2 cellular contexts compared by ENCODE assay signal in the genomic region with DNA sequence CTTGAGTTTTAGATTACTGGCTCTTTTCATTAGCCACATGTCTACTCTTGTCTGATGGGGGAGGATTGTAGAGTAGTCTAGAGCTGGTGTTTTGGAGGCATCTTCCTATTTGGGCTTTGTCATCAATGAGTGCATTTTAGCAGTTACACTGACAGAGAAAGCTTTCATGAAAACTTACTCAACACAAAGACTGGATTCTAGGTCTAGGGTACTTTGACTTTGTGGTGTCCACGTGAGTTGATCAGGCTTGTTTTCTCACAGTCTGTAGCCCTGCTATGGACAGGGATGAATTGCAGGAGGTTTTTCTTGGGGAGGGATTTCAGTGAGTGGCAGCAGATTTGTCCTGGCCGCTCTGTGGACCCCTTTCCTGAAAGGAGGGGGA.
TF ChIP-seq lines count a peak whose summit lies in the region.

No MANE protein-coding gene starts in this region.

TF ChIP-seq in GM23338, 12 proteins besides CTCF, POLR2A, EP300 and RAD21:
- TF ChIP-seq, protein P1, sequence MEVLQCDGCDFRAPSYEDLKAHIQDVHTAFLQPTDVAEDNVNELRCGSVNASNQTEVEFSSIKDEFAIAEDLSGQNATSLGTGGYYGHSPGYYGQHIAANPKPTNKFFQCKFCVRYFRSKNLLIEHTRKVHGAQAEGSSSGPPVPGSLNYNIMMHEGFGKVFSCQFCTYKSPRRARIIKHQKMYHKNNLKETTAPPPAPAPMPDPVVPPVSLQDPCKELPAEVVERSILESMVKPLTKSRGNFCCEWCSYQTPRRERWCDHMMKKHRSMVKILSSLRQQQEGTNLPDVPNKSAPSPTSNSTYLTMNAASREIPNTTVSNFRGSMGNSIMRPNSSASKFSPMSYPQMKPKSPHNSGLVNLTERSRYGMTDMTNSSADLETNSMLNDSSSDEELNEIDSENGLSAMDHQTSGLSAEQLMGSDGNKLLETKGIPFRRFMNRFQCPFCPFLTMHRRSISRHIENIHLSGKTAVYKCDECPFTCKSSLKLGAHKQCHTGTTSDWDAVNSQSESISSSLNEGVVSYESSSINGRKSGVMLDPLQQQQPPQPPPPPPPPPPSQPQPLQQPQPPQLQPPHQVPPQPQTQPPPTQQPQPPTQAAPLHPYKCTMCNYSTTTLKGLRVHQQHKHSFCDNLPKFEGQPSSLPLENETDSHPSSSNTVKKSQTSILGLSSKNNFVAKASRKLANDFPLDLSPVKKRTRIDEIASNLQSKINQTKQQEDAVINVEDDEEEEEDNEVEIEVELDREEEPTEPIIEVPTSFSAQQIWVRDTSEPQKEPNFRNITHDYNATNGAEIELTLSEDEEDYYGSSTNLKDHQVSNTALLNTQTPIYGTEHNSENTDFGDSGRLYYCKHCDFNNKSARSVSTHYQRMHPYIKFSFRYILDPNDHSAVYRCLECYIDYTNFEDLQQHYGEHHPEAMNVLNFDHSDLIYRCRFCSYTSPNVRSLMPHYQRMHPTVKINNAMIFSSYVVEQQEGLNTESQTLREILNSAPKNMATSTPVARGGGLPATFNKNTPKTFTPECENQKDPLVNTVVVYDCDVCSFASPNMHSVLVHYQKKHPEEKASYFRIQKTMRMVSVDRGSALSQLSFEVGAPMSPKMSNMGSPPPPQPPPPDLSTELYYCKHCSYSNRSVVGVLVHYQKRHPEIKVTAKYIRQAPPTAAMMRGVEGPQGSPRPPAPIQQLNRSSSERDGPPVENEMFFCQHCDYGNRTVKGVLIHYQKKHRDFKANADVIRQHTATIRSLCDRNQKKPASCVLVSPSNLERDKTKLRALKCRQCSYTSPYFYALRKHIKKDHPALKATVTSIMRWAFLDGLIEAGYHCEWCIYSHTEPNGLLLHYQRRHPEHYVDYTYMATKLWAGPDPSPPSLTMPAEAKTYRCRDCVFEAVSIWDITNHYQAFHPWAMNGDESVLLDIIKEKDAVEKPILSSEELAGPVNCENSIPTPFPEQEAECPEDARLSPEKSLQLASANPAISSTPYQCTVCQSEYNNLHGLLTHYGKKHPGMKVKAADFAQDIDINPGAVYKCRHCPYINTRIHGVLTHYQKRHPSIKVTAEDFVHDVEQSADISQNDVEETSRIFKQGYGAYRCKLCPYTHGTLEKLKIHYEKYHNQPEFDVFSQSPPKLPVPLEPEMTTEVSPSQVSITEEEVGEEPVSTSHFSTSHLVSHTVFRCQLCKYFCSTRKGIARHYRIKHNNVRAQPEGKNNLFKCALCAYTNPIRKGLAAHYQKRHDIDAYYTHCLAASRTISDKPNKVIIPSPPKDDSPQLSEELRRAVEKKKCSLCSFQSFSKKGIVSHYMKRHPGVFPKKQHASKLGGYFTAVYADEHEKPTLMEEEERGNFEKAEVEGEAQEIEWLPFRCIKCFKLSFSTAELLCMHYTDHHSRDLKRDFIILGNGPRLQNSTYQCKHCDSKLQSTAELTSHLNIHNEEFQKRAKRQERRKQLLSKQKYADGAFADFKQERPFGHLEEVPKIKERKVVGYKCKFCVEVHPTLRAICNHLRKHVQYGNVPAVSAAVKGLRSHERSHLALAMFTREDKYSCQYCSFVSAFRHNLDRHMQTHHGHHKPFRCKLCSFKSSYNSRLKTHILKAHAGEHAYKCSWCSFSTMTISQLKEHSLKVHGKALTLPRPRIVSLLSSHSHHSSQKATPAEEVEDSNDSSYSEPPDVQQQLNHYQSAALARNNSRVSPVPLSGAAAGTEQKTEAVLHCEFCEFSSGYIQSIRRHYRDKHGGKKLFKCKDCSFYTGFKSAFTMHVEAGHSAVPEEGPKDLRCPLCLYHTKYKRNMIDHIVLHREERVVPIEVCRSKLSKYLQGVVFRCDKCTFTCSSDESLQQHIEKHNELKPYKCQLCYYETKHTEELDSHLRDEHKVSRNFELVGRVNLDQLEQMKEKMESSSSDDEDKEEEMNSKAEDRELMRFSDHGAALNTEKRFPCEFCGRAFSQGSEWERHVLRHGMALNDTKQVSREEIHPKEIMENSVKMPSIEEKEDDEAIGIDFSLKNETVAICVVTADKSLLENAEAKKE (CRISPR knock-in tag; IDR thresholded peaks at IDR 0.05) = no peak
- no peak for TF ChIP-seq JUNB (IDR thresholded peaks at IDR 0.05; ENCODE audit: unreplicated experiment)
- no peak for TF ChIP-seq NANOG (IDR thresholded peaks at IDR 0.05; ENCODE audit: borderline replicate concordance)
- TF ChIP-seq, protein P2, sequence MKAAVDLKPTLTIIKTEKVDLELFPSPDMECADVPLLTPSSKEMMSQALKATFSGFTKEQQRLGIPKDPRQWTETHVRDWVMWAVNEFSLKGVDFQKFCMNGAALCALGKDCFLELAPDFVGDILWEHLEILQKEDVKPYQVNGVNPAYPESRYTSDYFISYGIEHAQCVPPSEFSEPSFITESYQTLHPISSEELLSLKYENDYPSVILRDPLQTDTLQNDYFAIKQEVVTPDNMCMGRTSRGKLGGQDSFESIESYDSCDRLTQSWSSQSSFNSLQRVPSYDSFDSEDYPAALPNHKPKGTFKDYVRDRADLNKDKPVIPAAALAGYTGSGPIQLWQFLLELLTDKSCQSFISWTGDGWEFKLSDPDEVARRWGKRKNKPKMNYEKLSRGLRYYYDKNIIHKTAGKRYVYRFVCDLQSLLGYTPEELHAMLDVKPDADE (IDR thresholded peaks at IDR 0.05) = no peak
- no peak for TF ChIP-seq STAT1 (IDR thresholded peaks at IDR 0.05; ENCODE audit: unreplicated experiment)
- TF ChIP-seq ZNF331 (CRISPR knock-in tag; IDR thresholded peaks at IDR 0.05; ENCODE audit: low read depth) = no peak
- no peak for TF ChIP-seq CREB1 (CRISPR knock-in tag; IDR thresholded peaks at IDR 0.05; ENCODE audit: low read depth)
- TF ChIP-seq POLR2AphosphoS5 (IDR thresholded peaks at IDR 0.05; ENCODE audit: low read depth) = no peak
- no peak for TF ChIP-seq EZH2 (IDR thresholded peaks at IDR 0.05; ENCODE audit: low read depth, unreplicated experiment)

TF ChIP-seq in GM12878, 131 proteins besides CTCF, POLR2A, EP300 and RAD21:
- TF ChIP-seq GABPA (IDR thresholded peaks at IDR 0.05; ENCODE audit: low read depth) (no peak), NR2F1 (conservative IDR thresholded peaks at IDR 0.05) (no peak), TCF3 (IDR thresholded peaks at IDR 0.05; ENCODE audit: borderline replicate concordance, insufficient read depth, low read depth, low read length) (no peak)
- TF ChIP-seq, protein P3, sequence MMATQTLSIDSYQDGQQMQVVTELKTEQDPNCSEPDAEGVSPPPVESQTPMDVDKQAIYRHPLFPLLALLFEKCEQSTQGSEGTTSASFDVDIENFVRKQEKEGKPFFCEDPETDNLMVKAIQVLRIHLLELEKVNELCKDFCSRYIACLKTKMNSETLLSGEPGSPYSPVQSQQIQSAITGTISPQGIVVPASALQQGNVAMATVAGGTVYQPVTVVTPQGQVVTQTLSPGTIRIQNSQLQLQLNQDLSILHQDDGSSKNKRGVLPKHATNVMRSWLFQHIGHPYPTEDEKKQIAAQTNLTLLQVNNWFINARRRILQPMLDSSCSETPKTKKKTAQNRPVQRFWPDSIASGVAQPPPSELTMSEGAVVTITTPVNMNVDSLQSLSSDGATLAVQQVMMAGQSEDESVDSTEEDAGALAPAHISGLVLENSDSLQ (IDR thresholded peaks at IDR 0.05) = peak; percentile 9; the same call in 1 of the 2 replicates
- TF ChIP-seq, protein P4, sequence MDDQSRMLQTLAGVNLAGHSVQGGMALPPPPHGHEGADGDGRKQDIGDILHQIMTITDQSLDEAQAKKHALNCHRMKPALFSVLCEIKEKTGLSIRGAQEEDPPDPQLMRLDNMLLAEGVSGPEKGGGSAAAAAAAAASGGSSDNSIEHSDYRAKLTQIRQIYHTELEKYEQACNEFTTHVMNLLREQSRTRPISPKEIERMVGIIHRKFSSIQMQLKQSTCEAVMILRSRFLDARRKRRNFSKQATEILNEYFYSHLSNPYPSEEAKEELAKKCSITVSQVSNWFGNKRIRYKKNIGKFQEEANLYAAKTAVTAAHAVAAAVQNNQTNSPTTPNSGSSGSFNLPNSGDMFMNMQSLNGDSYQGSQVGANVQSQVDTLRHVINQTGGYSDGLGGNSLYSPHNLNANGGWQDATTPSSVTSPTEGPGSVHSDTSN (IDR thresholded peaks at IDR 0.05; ENCODE audit: insufficient replicate concordance, low read depth, low read length) = no peak
